ENCODE assay signal across 23 cellular contexts in genomic region chr17:75670868-75671267, GRCh38. TPM values are rescaled to one million over a fixed set of nuclear protein-coding genes. Genes with fewer than 3 reads are reported as not detected.
"Had no signal": no experiment of that assay in that cellular context is flagged by ENCODE, and none has a peak within 500 bp of the region (broad histone marks: within the 10 kb centered on the region; RNA-seq: fewer than 3 reads in every experiment).

No MANE protein-coding gene starts in this region.

- H3K9me3 ChIP-seq: body of pancreas, gastrocnemius medialis, left ventricle myocardium inferior, right lobe of liver had no signal

- H3K4me3 ChIP-seq: body of pancreas, gastrocnemius medialis, left ventricle myocardium inferior, right lobe of liver had no signal

- H3K27me3 ChIP-seq: body of pancreas, gastrocnemius medialis, right lobe of liver had no signal

- H3K27ac ChIP-seq: body of pancreas, gastrocnemius medialis, left ventricle myocardium inferior, right lobe of liver had no signal

- ATAC-seq: body of pancreas; esophagus mucosa; gastrocnemius medialis; right lobe of liver; stimulated activated naive CD8-positive, alpha-beta T cell treated with anti-CD3 and anti-CD28 coated beads, Interleukin-15, Interleukin-2, amounts not matched to agents 100 U/mL and 50 U/mL, for 24 hours; T-cell had no signal

- H3K4me3 Mint-ChIP-seq: activated naive CD4-positive, alpha-beta T cell treated with anti-CD3 and anti-CD28 coated beads, Interleukin-2, amount 10 ng/mL, durations not matched to agents 7 days and 5 days; nephron progenitor cell; T-cell had no signal

- H3K27ac Mint-ChIP-seq: activated naive CD4-positive, alpha-beta T cell treated with anti-CD3 and anti-CD28 coated beads, Interleukin-2, amount 10 ng/mL, durations not matched to agents 7 days and 5 days; nephron progenitor cell; T-cell had no signal

- H3K27me3 Mint-ChIP-seq: activated naive CD4-positive, alpha-beta T cell treated with anti-CD3 and anti-CD28 coated beads, Interleukin-2, amount 10 ng/mL, durations not matched to agents 7 days and 5 days; T-cell had no signal

- H3K9me3 Mint-ChIP-seq: activated naive CD4-positive, alpha-beta T cell treated with anti-CD3 and anti-CD28 coated beads, Interleukin-2, amount 10 ng/mL, durations not matched to agents 7 days and 5 days; nephron progenitor cell; T-cell had no signal

- DNase-seq: activated CD4-positive, alpha-beta T cell treated with anti-CD3 and anti-CD28 coated beads for 1 hour; activated CD4-positive, alpha-beta T cell treated with anti-CD3 and anti-CD28 coated beads, Interleukin-2, amount 50 U/mL, for 1 hour; activated CD8-positive, alpha-beta memory T cell treated with anti-CD3 and anti-CD28 coated beads, Interleukin-2, amount 50 U/mL, for 48 hours; activated effector memory CD4-positive, alpha-beta T cell treated with anti-CD3 and anti-CD28 coated beads, Interleukin-2, amount 50 U/mL, for 16 hours; activated naive CD4-positive, alpha-beta T cell treated with anti-CD3 and anti-CD28 coated beads, Interleukin-2, amount 10 ng/mL, durations not matched to agents 7 days and 5 days; activated T-cell treated with anti-CD3 and anti-CD28 coated beads, Interleukin-2, amount 50 U/mL, for 48 hours; anterior cingulate cortex; body of pancreas; gastrocnemius medialis; hippocampal formation; left ventricle myocardium inferior; midbrain; nephron progenitor cell; occipital lobe; small intestine; stimulated activated CD4-positive, alpha-beta T cell treated with anti-CD3 and anti-CD28 coated beads, Interleukin-4, amount 100 ng/mL, for 1 hour; stimulated activated naive CD8-positive, alpha-beta T cell treated with anti-CD3 and anti-CD28 coated beads, Interleukin-15, Interleukin-2, amounts not matched to agents 100 U/mL and 50 U/mL, for 24 hours; T-cell; T-helper 9 cell had no signal

RNA-seq across cellular contexts. Expression of gene SMIM5, which starts 37.6 kb away (rescaled TPM):
- total RNA-seq: chondrocyte, lung microvascular endothelial cell had no signal
